Comparison of ENCODE assay signal across 14 cellular contexts in genomic region chr3:86794336-86795065, GRCh38.
DNase-seq lines count a peak whose midpoint lies in the region; ATAC-seq, FAIRE-seq and TF ChIP-seq lines count a peak whose summit lies in the region.
"Had no signal": no experiment of that assay in that cellular context is flagged by ENCODE, and none has a peak within 500 bp of the region (broad histone marks: within the 10 kb centered on the region; RNA-seq: fewer than 3 reads in every experiment).

No MANE protein-coding gene starts in this region.

- no peaks in the 10 kb centered on the region for H3K36me3 Mint-ChIP-seq in brain

- ATAC-seq in HG03442 (IDR thresholded peaks at IDR 0.05; ENCODE audit: unreplicated experiment): no peak

- H3K27ac ChIP-seq in layer of hippocampus (ENCODE audit: low read depth, low read length) (peak overlapping the region; percentile 6), spleen (peak overlapping the region in 7 of 8 donors; percentile 20 to 70 (median 36))

- H3K27me3 Mint-ChIP-seq in brain: no peaks in the 10 kb centered on the region

- H3K4me1 Mint-ChIP-seq in brain: peaks cover 35% of the 10 kb centered on the region

- intact Hi-C loops in spleen (cut with DNase I; ENCODE audit: low total_unique reads): no loop called here

- H3K9me3 Mint-ChIP-seq in brain: peaks cover 0 to 5% (median 0%) of the 10 kb centered on the region in 5 experiments

- TF ChIP-seq CTCF in brain (conservative IDR thresholded peaks at IDR 0.05) (no peak), spleen (IDR thresholded peaks at IDR 0.05 in 8 of 11, conservative IDR thresholded peaks at IDR 0.05 in 3 of 11) (no peak)

- peak; percentile 52 for DNase-seq in HCEC 1CT
- no peak for DNase-seq in spleen
- no peak for DNase-seq in hepatic stellate cell (ENCODE audit: low spot score)
- DNase-seq in HuH-7.5 (ENCODE audit: low spot score): no peak
- no peak for DNase-seq in HTR-8/SVneo (ENCODE audit: insufficient read length, low spot score)
- DNase-seq: activated CD4-positive, alpha-beta T cell treated with anti-CD3 and anti-CD28 coated beads for 4 hours; activated gamma-delta T cell treated with Interleukin-2 at 50 U/mL for 16 hours; Caco-2; stimulated activated CD4-positive, alpha-beta T cell treated with anti-CD3 and anti-CD28 coated beads, Interleukin-15, amount 100 ng/mL, for 24 hours; stimulated activated naive CD4-positive, alpha-beta T cell treated with Interleukin-2 at 50 U/mL for 16 hours had no signal

- no peaks in the 10 kb centered on the region for H3K36me3 ChIP-seq in spleen

- no peaks in the 10 kb centered on the region for H3K27me3 ChIP-seq in layer of hippocampus (ENCODE audit: control insufficient read depth, insufficient read depth, low read length)
- no peaks in the 10 kb centered on the region for H3K27me3 ChIP-seq in spleen (replicated peaks in 1 of 7)

- no peak for TF ChIP-seq POLR2A in spleen (IDR thresholded peaks at IDR 0.05)

- no peak for FAIRE-seq in HTR-8/SVneo (lab: Jason Lieb, UNC)
- FAIRE-seq: GM12892 had no signal

- peak overlapping the region in 1 of 8 donors; percentile 1 for H3K4me3 ChIP-seq in spleen

- peak overlapping the region in 3 of 5 experiments; percentile 32 to 84 (median 77) for H3K27ac Mint-ChIP-seq in brain

- H3K4me3 Mint-ChIP-seq in brain: peak overlapping the region in 1 of 5 experiments; percentile 1

- 53 to 81% (median 64%) methylated on average over 3 of the region's 3 CpGs for WGBS in spleen, 5 donors

- no peaks in the 10 kb centered on the region for H3K9me3 ChIP-seq in spleen
- H3K9me3 ChIP-seq: Caco-2 had no signal

- H3K4me1 ChIP-seq in spleen: no peaks in the 10 kb centered on the region
